ENCODE assay signal across 9 cellular contexts in genomic region chr14:87049886-87050820, GRCh38.
DNase-seq lines count a peak whose midpoint lies in the region; ATAC-seq, FAIRE-seq and TF ChIP-seq lines count a peak whose summit lies in the region.
"Had no signal": no experiment of that assay in that cellular context is flagged by ENCODE, and none has a peak within 500 bp of the region (broad histone marks: within the 10 kb centered on the region; RNA-seq: fewer than 3 reads in every experiment).

No MANE protein-coding gene starts in this region.

- H3K4me3 ChIP-seq in A549 = no peak overlapping the region
- no peak overlapping the region for H3K4me3 ChIP-seq in Peyer's patch

- H3K4me1 ChIP-seq in A549 = no peaks in the 10 kb centered on the region
- H3K4me1 ChIP-seq in Peyer's patch = no peaks in the 10 kb centered on the region

- no peak for TF ChIP-seq CTCF in A549 (IDR thresholded peaks at IDR 0.05)
- peak; percentile 18; the same call in 1 of the 2 replicates for TF ChIP-seq CTCF in GM12874 (IDR thresholded peaks at IDR 0.05; ENCODE audit: insufficient read depth, low read depth, low read length)
- no peak for TF ChIP-seq CTCF in Peyer's patch (IDR thresholded peaks at IDR 0.05)
- no peak for TF ChIP-seq CTCF in CD4-positive, alpha-beta T cell (IDR thresholded peaks at IDR 0.05)

- no peak for TF ChIP-seq EP300 in A549 (IDR thresholded peaks at IDR 0.05)

- ATAC-seq in A549 = peak in 1 of 2 experiments; percentile 40; a peak in 1 of 6 replicates
- no peak for ATAC-seq in GM18519 (IDR thresholded peaks at IDR 0.05; ENCODE audit: low FRiP score, unreplicated experiment)
- no peak for ATAC-seq in CD4-positive, alpha-beta T cell (ENCODE audit: poor library complexity)

- peaks cover 8% of the 10 kb centered on the region for H3K9me3 Mint-ChIP-seq in CD4-positive, alpha-beta T cell

- WGBS in A549 (ENCODE audit: missing lambda C conversion rate) = 0% methylated on average over 2 of the region's 2 CpGs

- H3K4me2 ChIP-seq in A549 = no peak overlapping the region

- intact Hi-C loops in CD4-positive, alpha-beta T cell (cut with DNase I, micrococcal nuclease) = no loop called here

- no peaks in the 10 kb centered on the region for H3K4me1 Mint-ChIP-seq in CD4-positive, alpha-beta T cell (ENCODE audit: low read depth)
- H3K4me1 Mint-ChIP-seq: activated naive CD4-positive, alpha-beta T cell treated with anti-CD3 and anti-CD28 coated beads, Interleukin-2, amount 50 U/mL, for 24 hours had no signal

- POLR2A ChIA-PET in A549 (lab: Yijun Ruan, JAX) = no interaction called here
- POLR2A ChIA-PET in CD4-positive, alpha-beta T cell (lab: Charles Lee) = no interaction called here

- CTCF ChIA-PET in A549 (lab: Yijun Ruan, JAX) = interaction anchor here (0.9 kb wide), 1 partner anchor 16 kb away, joined by 4 read pairs; no protein-coding TSS in a partner anchor
- CTCF ChIA-PET in CD4-positive, alpha-beta T cell (lab: Charles Lee) = no interaction called here

- no peaks in the 10 kb centered on the region for H3K36me3 Mint-ChIP-seq in CD4-positive, alpha-beta T cell (ENCODE audit: low read depth)
- H3K36me3 Mint-ChIP-seq: activated naive CD4-positive, alpha-beta T cell treated with anti-CD3 and anti-CD28 coated beads, Interleukin-2, amount 50 U/mL, for 24 hours had no signal

- no peak overlapping the region for H3K4me3 Mint-ChIP-seq in CD4-positive, alpha-beta T cell
- H3K4me3 Mint-ChIP-seq: activated naive CD4-positive, alpha-beta T cell treated with anti-CD3 and anti-CD28 coated beads, Interleukin-2, amount 50 U/mL, for 24 hours had no signal

- DNase-seq in A549 (ENCODE audit: low read depth in 1 of 2, low spot score in 1 of 2) (peak; percentile 2 to 20), NCI-H345 treated with DMSO at 0.1 percent for 48 hours (lab: John Stamatoyannopoulos, UW; ENCODE audit: unreplicated experiment) (peak; percentile 35), epithelial cell of prostate (ENCODE audit: low read depth, low spot score) (peak; percentile 39), Peyer's patch (no peak), NCI-H1092 treated with DMSO at 0.1 percent for 48 hours (lab: John Stamatoyannopoulos, UW) (no peak)
- DNase-seq in CD4-positive, alpha-beta T cell = no peak

- no peaks in the 10 kb centered on the region for H3K27me3 ChIP-seq in Peyer's patch
- no peaks in the 10 kb centered on the region for H3K27me3 ChIP-seq in CD4-positive, alpha-beta T cell (ENCODE audit: control insufficient read depth, insufficient read depth, low read length)

- TF ChIP-seq POLR2A in A549 (IDR thresholded peaks at IDR 0.05; ENCODE audit: low read length) (no peak), Peyer's patch (IDR thresholded peaks at IDR 0.05) (no peak)

- FAIRE-seq in A549 (lab: Jason Lieb, UNC) = no peak

- no peaks in the 10 kb centered on the region for H3K36me3 ChIP-seq in Peyer's patch

- H3K9me3 ChIP-seq in A549 (no peaks in the 10 kb centered on the region), Peyer's patch (no peaks in the 10 kb centered on the region)
- no peaks in the 10 kb centered on the region for H3K9me3 ChIP-seq in CD4-positive, alpha-beta T cell (ENCODE audit: control insufficient read depth, low read length)

- no peaks in the 10 kb centered on the region for H3K27me3 Mint-ChIP-seq in CD4-positive, alpha-beta T cell
- H3K27me3 Mint-ChIP-seq: activated naive CD4-positive, alpha-beta T cell treated with anti-CD3 and anti-CD28 coated beads, Interleukin-2, amount 50 U/mL, for 24 hours had no signal

- no peak overlapping the region for H3K27ac Mint-ChIP-seq in CD4-positive, alpha-beta T cell
- H3K27ac Mint-ChIP-seq: activated naive CD4-positive, alpha-beta T cell treated with anti-CD3 and anti-CD28 coated beads, Interleukin-2, amount 50 U/mL, for 24 hours had no signal

- TF ChIP-seq RAD21 in A549 (conservative IDR thresholded peaks at IDR 0.05 in 1 of 2, IDR thresholded peaks at IDR 0.05 in 1 of 2) = no peak; a peak in 1 of 5 replicates

- H3K27ac ChIP-seq in A549 (no peak overlapping the region), epithelial cell of prostate (no peak overlapping the region), Peyer's patch (no peak overlapping the region)
- no peak overlapping the region for H3K27ac ChIP-seq in CD4-positive, alpha-beta T cell (ENCODE audit: low read depth, low read length)

TF ChIP-seq in A549, 52 proteins besides CTCF, POLR2A, EP300 and RAD21 (continues in another document):
- TF ChIP-seq RFX5 (IDR thresholded peaks at IDR 0.05) = no peak
- TF ChIP-seq PBX3 (IDR thresholded peaks at IDR 0.05) = no peak
- no peak for TF ChIP-seq REST (IDR thresholded peaks at IDR 0.05)
- no peak for TF ChIP-seq USF2 (IDR thresholded peaks at IDR 0.05)
- no peak for TF ChIP-seq CBX2 (IDR thresholded peaks at IDR 0.05; ENCODE audit: borderline replicate concordance, low read depth)
- TF ChIP-seq ZNF302 (CRISPR knock-in tag; IDR thresholded peaks at IDR 0.05) = no peak
- TF ChIP-seq RCOR1 (IDR thresholded peaks at IDR 0.05; ENCODE audit: low read depth, low read length) = no peak
- no peak for TF ChIP-seq MAX (IDR thresholded peaks at IDR 0.05)
- TF ChIP-seq E2F6 (IDR thresholded peaks at IDR 0.05; ENCODE audit: borderline replicate concordance, low read depth) = no peak
- TF ChIP-seq JUN (IDR thresholded peaks at IDR 0.05) = no peak
- TF ChIP-seq HEYL (CRISPR knock-in tag; IDR thresholded peaks at IDR 0.05) = no peak
- no peak for TF ChIP-seq KDM1A (IDR thresholded peaks at IDR 0.05; ENCODE audit: low read depth)
- no peak for TF ChIP-seq MAZ (IDR thresholded peaks at IDR 0.05; ENCODE audit: borderline replicate concordance, low read depth, low read length)
- no peak for TF ChIP-seq KDM5A (IDR thresholded peaks at IDR 0.05)
- TF ChIP-seq JUNB (IDR thresholded peaks at IDR 0.05) = no peak
- TF ChIP-seq HMGXB4 (CRISPR knock-in tag; IDR thresholded peaks at IDR 0.05; ENCODE audit: borderline replicate concordance) = no peak

Comparison
In these comparisons a context has a peak if more than half of its experiments do, and no peak if none do; other contexts are left out.
1. DNase-seq: peak in A549 (2 of 2), NCI-H345 treated with DMSO at 0.1 percent for 48 hours (single experiment) and epithelial cell of prostate (single experiment); none in Peyer's patch (0 of 3), CD4-positive, alpha-beta T cell (0 of 10) and NCI-H1092 treated with DMSO at 0.1 percent for 48 hours (single experiment).